1 cellular context compared by ENCODE assay signal in genomic region chr16:8867483-8868271, GRCh38.
A peak's percentile ranks its signal among the peaks of the same experiment; 100 is the strongest.
TF ChIP-seq lines count a peak whose summit lies in the region.

No MANE protein-coding gene starts in this region.

TF ChIP-seq in K562, 482 proteins besides CTCF, POLR2A, EP300 and RAD21 (continued from another document and continues in another):
- TF ChIP-seq ZNF518B (CRISPR knock-in tag; IDR thresholded peaks at IDR 0.05) (no peak), CREB1 (IDR thresholded peaks at IDR 0.05) (no peak), CREB1 (CRISPR knock-in tag; IDR thresholded peaks at IDR 0.05) (no peak), ZBTB8A (IDR thresholded peaks at IDR 0.05; ENCODE audit: partially characterized antibody) (no peak), PHF21A (IDR thresholded peaks at IDR 0.05; ENCODE audit: borderline replicate concordance, low read depth) (0 out of 2 replicates have a peak, but pooled peaks have one; percentile 87), CBX8 (IDR thresholded peaks at IDR 0.05; ENCODE audit: borderline replicate concordance, extremely low read depth, low read depth, low read length, poor library complexity, severe bottlenecking) (no peak), THRA (IDR thresholded peaks at IDR 0.05) (no peak), BRD4 (IDR thresholded peaks at IDR 0.05) (0 out of 2 replicates have a peak, but pooled peaks have one; percentile 29), SLC30A9 (CRISPR knock-in tag; IDR thresholded peaks at IDR 0.05) (no peak), ARHGAP35 (IDR thresholded peaks at IDR 0.05; ENCODE audit: partially characterized antibody) (no peak), BDP1 (IDR thresholded peaks at IDR 0.05; ENCODE audit: insufficient read depth, insufficient read length) (no peak), RBBP5 (IDR thresholded peaks at IDR 0.05; ENCODE audit: borderline replicate concordance, insufficient read depth, low read length, poor library complexity, severe bottlenecking) (peak; percentile 32), HSF4 (CRISPR knock-in tag; IDR thresholded peaks at IDR 0.05; ENCODE audit: borderline replicate concordance) (no peak), SMARCC2 (IDR thresholded peaks at IDR 0.05; ENCODE audit: low read depth) (no peak), ZBTB7A (IDR thresholded peaks at IDR 0.05; ENCODE audit: borderline replicate concordance, control insufficient read depth, low read depth, low read length) (peak; percentile 73; the same call in 1 of the 2 replicates), STAT5A (IDR thresholded peaks at IDR 0.05; ENCODE audit: borderline replicate concordance, low read length) (no peak), HDGF (IDR thresholded peaks at IDR 0.05) (0 out of 2 replicates have a peak, but pooled peaks have one; percentile 19), ZNF444 (CRISPR knock-in tag; IDR thresholded peaks at IDR 0.05) (no peak), ZNF407 (IDR thresholded peaks at IDR 0.05; ENCODE audit: low read depth) (no peak), RFX1 (IDR thresholded peaks at IDR 0.05) (no peak), HMG20A (CRISPR knock-in tag; conservative IDR thresholded peaks at IDR 0.05) (no peak), MYBL2 (IDR thresholded peaks at IDR 0.05; ENCODE audit: low read depth) (no peak), MYBL2 (CRISPR knock-in tag; IDR thresholded peaks at IDR 0.05; ENCODE audit: borderline replicate concordance) (no peak), DMBX1 (CRISPR knock-in tag; IDR thresholded peaks at IDR 0.05; ENCODE audit: borderline replicate concordance) (no peak), BRCA1 (IDR thresholded peaks at IDR 0.05) (no peak), BRCA1 (CRISPR knock-in tag; IDR thresholded peaks at IDR 0.05) (no peak), PRPF4 (IDR thresholded peaks at IDR 0.05; ENCODE audit: insufficient read depth, low read depth, low read length, poor library complexity, severe bottlenecking) (no peak), BRD9 (IDR thresholded peaks at IDR 0.05; ENCODE audit: low read depth, partially characterized antibody) (peak; percentile 12), FOXP4 (CRISPR knock-in tag; IDR thresholded peaks at IDR 0.05; ENCODE audit: borderline replicate concordance) (no peak), ZC3H4 (CRISPR knock-in tag; IDR thresholded peaks at IDR 0.05; ENCODE audit: borderline replicate concordance) (no peak), DDX20 (tag; IDR thresholded peaks at IDR 0.05; ENCODE audit: low read depth) (no peak), NFIC (IDR thresholded peaks at IDR 0.05) (peak; percentile 79), POLR2H (tag; IDR thresholded peaks at IDR 0.05; ENCODE audit: low read depth) (no peak), GTF2B (IDR thresholded peaks at IDR 0.05; ENCODE audit: extremely low read depth, insufficient read length) (no peak), ZNF395 (CRISPR knock-in tag; IDR thresholded peaks at IDR 0.05) (no peak), MTA3 (IDR thresholded peaks at IDR 0.05; ENCODE audit: borderline replicate concordance) (no peak), ILF3 (IDR thresholded peaks at IDR 0.05; ENCODE audit: borderline replicate concordance) (no peak), DEAF1 (CRISPR knock-in tag; IDR thresholded peaks at IDR 0.05) (no peak)
